In genomic region chr7:25296086-25296485, GRCh38 we compare ENCODE assay signal across 24 cellular contexts.
"Had no signal": no experiment of that assay in that cellular context is flagged by ENCODE, and none has a peak within 500 bp of the region (broad histone marks: within the 10 kb centered on the region; RNA-seq: fewer than 3 reads in every experiment).

No MANE protein-coding gene starts in this region.

- DNase-seq: colonic mucosa; cortex of kidney; effector CD8-positive, alpha-beta T cell; effector memory CD8-positive, alpha-beta T cell; endodermal cell; erythroblast; foreskin keratinocyte; heart left ventricle; hypothalamus; left cardiac atrium; left lung; left ventricle myocardium superior; mammary epithelial cell; mesendoderm; midbrain; naive thymus-derived CD4-positive, alpha-beta T cell; natural killer cell had no signal

- H3K4me2 ChIP-seq: hepatocyte had no signal

- H3K79me2 ChIP-seq: hepatocyte had no signal

- H3K4me3 Mint-ChIP-seq: dendritic cell treated with granulocyte-macrophage colony-stimulating factor and Interleukin-4, amounts not matched to agents 40 ng/mL and 50 ng/mL, for 4 days; effector memory CD8-positive, alpha-beta T cell; endodermal cell; memory B cell; naive thymus-derived CD4-positive, alpha-beta T cell; natural killer cell had no signal

- H2AFZ ChIP-seq: hepatocyte had no signal

- H3K4me1 ChIP-seq: colonic mucosa, foreskin keratinocyte, gastroesophageal sphincter, heart left ventricle, left lung had no signal

- ATAC-seq: effector memory CD8-positive, alpha-beta T cell; esophagus mucosa; foreskin keratinocyte; gastroesophageal sphincter; heart left ventricle; left cardiac atrium; left lung; left ventricle myocardium superior; naive thymus-derived CD4-positive, alpha-beta T cell; natural killer cell had no signal

- H3K36me3 Mint-ChIP-seq: memory B cell; naive thymus-derived CD4-positive, alpha-beta T cell; natural killer cell had no signal

- H3K4me1 Mint-ChIP-seq: endodermal cell; memory B cell; naive thymus-derived CD4-positive, alpha-beta T cell; natural killer cell had no signal

- H3K27me3 ChIP-seq: colonic mucosa, gastroesophageal sphincter, heart left ventricle, hepatocyte, left lung had no signal

- H3K4me3 ChIP-seq: colonic mucosa, gastroesophageal sphincter, heart left ventricle, hepatocyte, left lung, lung had no signal

- H3K27ac Mint-ChIP-seq: dendritic cell treated with granulocyte-macrophage colony-stimulating factor and Interleukin-4, amounts not matched to agents 40 ng/mL and 50 ng/mL, for 4 days; effector memory CD8-positive, alpha-beta T cell; endodermal cell; memory B cell; naive thymus-derived CD4-positive, alpha-beta T cell; natural killer cell had no signal

- H3K9me3 ChIP-seq: colonic mucosa, gastroesophageal sphincter, heart left ventricle, left lung had no signal

- H3K36me3 ChIP-seq: colonic mucosa, gastroesophageal sphincter, heart left ventricle, left lung had no signal

- H3K9me3 Mint-ChIP-seq: dendritic cell treated with granulocyte-macrophage colony-stimulating factor and Interleukin-4, amounts not matched to agents 40 ng/mL and 50 ng/mL, for 4 days; effector memory CD8-positive, alpha-beta T cell; endodermal cell; memory B cell; natural killer cell had no signal

- H3K27ac ChIP-seq: colonic mucosa, epithelial cell of prostate, foreskin keratinocyte, gastroesophageal sphincter, heart left ventricle, hepatocyte, left lung had no signal
